Comparison of ENCODE assay signal across 15 cellular contexts in genomic region chr11:38274031-38274430, GRCh38.
"Had no signal": no experiment of that assay in that cellular context is flagged by ENCODE, and none has a peak within 500 bp of the region (broad histone marks: within the 10 kb centered on the region; RNA-seq: fewer than 3 reads in every experiment).

No MANE protein-coding gene starts in this region.

- H3K36me3 Mint-ChIP-seq: brain had no signal

- H3K9me3 Mint-ChIP-seq: activated CD4-positive, alpha-beta T cell treated with anti-CD3 and anti-CD28 coated beads, Interleukin-2, amount 10 ng/mL, durations not matched to agents 24 days and 14 days had no signal

- DNase-seq: activated CD4-positive, alpha-beta T cell treated with anti-CD3 and anti-CD28 coated beads, Interleukin-2, amount 10 ng/mL, durations not matched to agents 24 days and 14 days; activated CD8-positive, alpha-beta memory T cell treated with anti-CD3 and anti-CD28 coated beads for 24 hours; activated naive CD4-positive, alpha-beta T cell treated with anti-CD3 and anti-CD28 coated beads for 36 hours; cerebellar nuclear complex; endodermal cell; foreskin keratinocyte; nephron progenitor cell; pancreas; stimulated activated CD4-positive, alpha-beta T cell treated with anti-CD3 and anti-CD28 coated beads, Interleukin-15, amount 100 ng/mL, for 24 hours; stimulated activated CD4-positive, alpha-beta T cell treated with anti-CD3 and anti-CD28 coated beads, Interleukin-4, amount 100 ng/mL, for 24 hours; stimulated activated naive CD8-positive, alpha-beta T cell treated with anti-CD3 and anti-CD28 coated beads, Interleukin-15, amount 100 ng/mL, for 72 hours had no signal

- H3K4me1 Mint-ChIP-seq: activated CD4-positive, alpha-beta T cell treated with anti-CD3 and anti-CD28 coated beads, Interleukin-2, amount 10 ng/mL, durations not matched to agents 24 days and 14 days; activated T-helper 17 cell treated with anti-CD3 and anti-CD28 coated beads, Interleukin-2, amount 50 U/mL, for 72 hours; stimulated activated naive CD8-positive, alpha-beta T cell treated with anti-CD3 and anti-CD28 coated beads, Interleukin-15, amount 100 ng/mL, for 72 hours had no signal

- H3K4me3 ChIP-seq: pancreas, thoracic aorta had no signal

- H3K4me3 Mint-ChIP-seq: activated CD4-positive, alpha-beta T cell treated with anti-CD3 and anti-CD28 coated beads, Interleukin-2, amount 10 ng/mL, durations not matched to agents 24 days and 14 days; activated naive CD4-positive, alpha-beta T cell treated with anti-CD3 and anti-CD28 coated beads for 36 hours; activated T-helper 17 cell treated with anti-CD3 and anti-CD28 coated beads, Interleukin-2, amount 50 U/mL, for 72 hours; brain; endodermal cell; nephron progenitor cell; stimulated activated naive CD8-positive, alpha-beta T cell treated with anti-CD3 and anti-CD28 coated beads, Interleukin-15, amount 100 ng/mL, for 72 hours; T-helper 1 cell treated with Interleukin-12 subunit alpha and Interleukin-12 subunit beta and Interleukin-4 antibody, amounts not matched to agents 30 μg/mL and 1 μg/mL, for 36 hours had no signal

- H3K27me3 Mint-ChIP-seq: activated CD4-positive, alpha-beta T cell treated with anti-CD3 and anti-CD28 coated beads, Interleukin-2, amount 10 ng/mL, durations not matched to agents 24 days and 14 days; activated T-helper 17 cell treated with anti-CD3 and anti-CD28 coated beads, Interleukin-2, amount 50 U/mL, for 72 hours; brain; stimulated activated naive CD8-positive, alpha-beta T cell treated with anti-CD3 and anti-CD28 coated beads, Interleukin-15, amount 100 ng/mL, for 72 hours had no signal

- H3K27ac Mint-ChIP-seq: activated CD4-positive, alpha-beta T cell treated with anti-CD3 and anti-CD28 coated beads, Interleukin-2, amount 10 ng/mL, durations not matched to agents 24 days and 14 days; activated naive CD4-positive, alpha-beta T cell treated with anti-CD3 and anti-CD28 coated beads for 36 hours; activated T-helper 17 cell treated with anti-CD3 and anti-CD28 coated beads, Interleukin-2, amount 50 U/mL, for 72 hours; brain; endodermal cell; nephron progenitor cell; stimulated activated naive CD8-positive, alpha-beta T cell treated with anti-CD3 and anti-CD28 coated beads, Interleukin-15, amount 100 ng/mL, for 72 hours; T-helper 1 cell treated with Interleukin-12 subunit alpha and Interleukin-12 subunit beta and Interleukin-4 antibody, amounts not matched to agents 30 μg/mL and 1 μg/mL, for 36 hours had no signal
